1 cellular context compared by ENCODE assay signal in genomic region chr20:35284992-35285805, GRCh38.
TF ChIP-seq lines count a peak whose summit lies in the region.

No MANE protein-coding gene starts in this region.

TF ChIP-seq in GM23338, 12 proteins besides CTCF, POLR2A, EP300 and RAD21 (continued from another document):
- TF ChIP-seq, protein P1, sequence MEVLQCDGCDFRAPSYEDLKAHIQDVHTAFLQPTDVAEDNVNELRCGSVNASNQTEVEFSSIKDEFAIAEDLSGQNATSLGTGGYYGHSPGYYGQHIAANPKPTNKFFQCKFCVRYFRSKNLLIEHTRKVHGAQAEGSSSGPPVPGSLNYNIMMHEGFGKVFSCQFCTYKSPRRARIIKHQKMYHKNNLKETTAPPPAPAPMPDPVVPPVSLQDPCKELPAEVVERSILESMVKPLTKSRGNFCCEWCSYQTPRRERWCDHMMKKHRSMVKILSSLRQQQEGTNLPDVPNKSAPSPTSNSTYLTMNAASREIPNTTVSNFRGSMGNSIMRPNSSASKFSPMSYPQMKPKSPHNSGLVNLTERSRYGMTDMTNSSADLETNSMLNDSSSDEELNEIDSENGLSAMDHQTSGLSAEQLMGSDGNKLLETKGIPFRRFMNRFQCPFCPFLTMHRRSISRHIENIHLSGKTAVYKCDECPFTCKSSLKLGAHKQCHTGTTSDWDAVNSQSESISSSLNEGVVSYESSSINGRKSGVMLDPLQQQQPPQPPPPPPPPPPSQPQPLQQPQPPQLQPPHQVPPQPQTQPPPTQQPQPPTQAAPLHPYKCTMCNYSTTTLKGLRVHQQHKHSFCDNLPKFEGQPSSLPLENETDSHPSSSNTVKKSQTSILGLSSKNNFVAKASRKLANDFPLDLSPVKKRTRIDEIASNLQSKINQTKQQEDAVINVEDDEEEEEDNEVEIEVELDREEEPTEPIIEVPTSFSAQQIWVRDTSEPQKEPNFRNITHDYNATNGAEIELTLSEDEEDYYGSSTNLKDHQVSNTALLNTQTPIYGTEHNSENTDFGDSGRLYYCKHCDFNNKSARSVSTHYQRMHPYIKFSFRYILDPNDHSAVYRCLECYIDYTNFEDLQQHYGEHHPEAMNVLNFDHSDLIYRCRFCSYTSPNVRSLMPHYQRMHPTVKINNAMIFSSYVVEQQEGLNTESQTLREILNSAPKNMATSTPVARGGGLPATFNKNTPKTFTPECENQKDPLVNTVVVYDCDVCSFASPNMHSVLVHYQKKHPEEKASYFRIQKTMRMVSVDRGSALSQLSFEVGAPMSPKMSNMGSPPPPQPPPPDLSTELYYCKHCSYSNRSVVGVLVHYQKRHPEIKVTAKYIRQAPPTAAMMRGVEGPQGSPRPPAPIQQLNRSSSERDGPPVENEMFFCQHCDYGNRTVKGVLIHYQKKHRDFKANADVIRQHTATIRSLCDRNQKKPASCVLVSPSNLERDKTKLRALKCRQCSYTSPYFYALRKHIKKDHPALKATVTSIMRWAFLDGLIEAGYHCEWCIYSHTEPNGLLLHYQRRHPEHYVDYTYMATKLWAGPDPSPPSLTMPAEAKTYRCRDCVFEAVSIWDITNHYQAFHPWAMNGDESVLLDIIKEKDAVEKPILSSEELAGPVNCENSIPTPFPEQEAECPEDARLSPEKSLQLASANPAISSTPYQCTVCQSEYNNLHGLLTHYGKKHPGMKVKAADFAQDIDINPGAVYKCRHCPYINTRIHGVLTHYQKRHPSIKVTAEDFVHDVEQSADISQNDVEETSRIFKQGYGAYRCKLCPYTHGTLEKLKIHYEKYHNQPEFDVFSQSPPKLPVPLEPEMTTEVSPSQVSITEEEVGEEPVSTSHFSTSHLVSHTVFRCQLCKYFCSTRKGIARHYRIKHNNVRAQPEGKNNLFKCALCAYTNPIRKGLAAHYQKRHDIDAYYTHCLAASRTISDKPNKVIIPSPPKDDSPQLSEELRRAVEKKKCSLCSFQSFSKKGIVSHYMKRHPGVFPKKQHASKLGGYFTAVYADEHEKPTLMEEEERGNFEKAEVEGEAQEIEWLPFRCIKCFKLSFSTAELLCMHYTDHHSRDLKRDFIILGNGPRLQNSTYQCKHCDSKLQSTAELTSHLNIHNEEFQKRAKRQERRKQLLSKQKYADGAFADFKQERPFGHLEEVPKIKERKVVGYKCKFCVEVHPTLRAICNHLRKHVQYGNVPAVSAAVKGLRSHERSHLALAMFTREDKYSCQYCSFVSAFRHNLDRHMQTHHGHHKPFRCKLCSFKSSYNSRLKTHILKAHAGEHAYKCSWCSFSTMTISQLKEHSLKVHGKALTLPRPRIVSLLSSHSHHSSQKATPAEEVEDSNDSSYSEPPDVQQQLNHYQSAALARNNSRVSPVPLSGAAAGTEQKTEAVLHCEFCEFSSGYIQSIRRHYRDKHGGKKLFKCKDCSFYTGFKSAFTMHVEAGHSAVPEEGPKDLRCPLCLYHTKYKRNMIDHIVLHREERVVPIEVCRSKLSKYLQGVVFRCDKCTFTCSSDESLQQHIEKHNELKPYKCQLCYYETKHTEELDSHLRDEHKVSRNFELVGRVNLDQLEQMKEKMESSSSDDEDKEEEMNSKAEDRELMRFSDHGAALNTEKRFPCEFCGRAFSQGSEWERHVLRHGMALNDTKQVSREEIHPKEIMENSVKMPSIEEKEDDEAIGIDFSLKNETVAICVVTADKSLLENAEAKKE (CRISPR knock-in tag; IDR thresholded peaks at IDR 0.05), result no peak
- no peak for TF ChIP-seq REST (IDR thresholded peaks at IDR 0.05; ENCODE audit: unreplicated experiment)
- TF ChIP-seq, protein P2, sequence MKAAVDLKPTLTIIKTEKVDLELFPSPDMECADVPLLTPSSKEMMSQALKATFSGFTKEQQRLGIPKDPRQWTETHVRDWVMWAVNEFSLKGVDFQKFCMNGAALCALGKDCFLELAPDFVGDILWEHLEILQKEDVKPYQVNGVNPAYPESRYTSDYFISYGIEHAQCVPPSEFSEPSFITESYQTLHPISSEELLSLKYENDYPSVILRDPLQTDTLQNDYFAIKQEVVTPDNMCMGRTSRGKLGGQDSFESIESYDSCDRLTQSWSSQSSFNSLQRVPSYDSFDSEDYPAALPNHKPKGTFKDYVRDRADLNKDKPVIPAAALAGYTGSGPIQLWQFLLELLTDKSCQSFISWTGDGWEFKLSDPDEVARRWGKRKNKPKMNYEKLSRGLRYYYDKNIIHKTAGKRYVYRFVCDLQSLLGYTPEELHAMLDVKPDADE (IDR thresholded peaks at IDR 0.05), result no peak
- no peak for TF ChIP-seq CREB1 (CRISPR knock-in tag; IDR thresholded peaks at IDR 0.05; ENCODE audit: low read depth)
TF ChIP-seq in GM23338: peak in this region for 0.
